ENCODE assay signal across 8 cellular contexts in the genomic region with DNA sequence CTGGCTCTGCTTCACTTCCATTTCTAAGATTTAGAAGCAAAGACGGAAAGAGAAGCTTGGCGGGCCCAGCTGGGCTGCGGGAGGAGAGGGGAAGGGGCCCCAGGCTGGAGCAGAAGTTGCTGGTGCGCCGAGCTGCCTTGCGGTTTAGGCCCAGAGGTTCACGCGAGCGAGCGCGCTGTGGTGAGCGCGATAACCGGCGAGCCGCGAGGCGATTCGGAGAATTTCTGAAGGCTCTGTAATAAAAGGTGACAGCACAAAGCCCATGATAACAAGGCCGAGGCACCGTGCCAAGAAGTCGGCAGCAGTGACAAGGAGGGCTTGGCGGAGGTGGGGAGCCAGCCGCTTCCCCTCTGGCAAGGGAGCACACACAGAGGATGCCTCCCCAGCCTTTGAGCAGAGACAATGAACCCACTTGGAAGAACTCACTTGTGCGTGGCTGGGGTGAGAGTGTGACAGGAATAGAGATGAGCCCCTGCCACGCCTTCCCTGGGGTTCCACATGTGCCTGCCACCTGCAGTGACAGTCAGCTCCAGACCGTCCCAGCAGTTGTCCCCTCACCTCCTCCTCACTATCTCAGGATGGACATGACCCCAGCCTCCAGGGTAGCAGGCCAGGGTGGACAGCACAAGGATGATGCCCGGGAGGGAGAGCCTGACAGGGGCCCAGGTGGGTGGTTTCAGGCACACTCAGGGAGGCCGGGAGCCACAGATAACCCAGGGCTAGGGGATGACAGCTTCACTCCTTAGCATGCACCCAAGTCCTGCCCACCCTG.
DNase-seq lines count a peak whose midpoint lies in the region; ATAC-seq and FAIRE-seq lines count a peak whose summit lies in the region.
"Had no signal": no experiment of that assay in that cellular context is flagged by ENCODE, and none has a peak within 500 bp of the region (broad histone marks: within the 10 kb centered on the region; RNA-seq: fewer than 3 reads in every experiment).

No MANE protein-coding gene starts in this region.

- no peak for FAIRE-seq in GM19239 (lab: Jason Lieb, UNC)

- peak; percentile 45 for ATAC-seq in left ventricle myocardium superior

- DNase-seq in NCI-H2171 treated with DMSO at 0.1 percent for 48 hours (lab: John Stamatoyannopoulos, UW) (peak; percentile 36), left ventricle myocardium superior (peak; percentile 55), GM19239 (ENCODE audit: insufficient read length, low spot score) (no peak), NCI-H128 (lab: John Stamatoyannopoulos, UW; ENCODE audit: unreplicated experiment) (no peak), NK-92 (lab: John Stamatoyannopoulos, UW; ENCODE audit: unreplicated experiment) (no peak)
- peak; percentile 23 to 34 for DNase-seq in activated CD4-positive, alpha-beta T cell treated with anti-CD3 and anti-CD28 coated beads, Interleukin-2, amount 50 U/mL, for 48 hours
- DNase-seq in stimulated activated naive CD4-positive, alpha-beta T cell (lab: John Stamatoyannopoulos, UW), result peak in 4 of 6 experiments; percentile 10 to 49 (median 22)
- DNase-seq: H9 had no signal

- intact Hi-C loops in left ventricle myocardium superior (cut with micrococcal nuclease), result no loop called here

Comparison
In these comparisons a context has a peak if more than half of its experiments do, and no peak if none do; other contexts are left out.
1. DNase-seq: peak in NCI-H2171 treated with DMSO at 0.1 percent for 48 hours (single experiment), activated CD4-positive, alpha-beta T cell treated with anti-CD3 and anti-CD28 coated beads, Interleukin-2, amount 50 U/mL, for 48 hours (2 of 2), left ventricle myocardium superior (single experiment) and stimulated activated naive CD4-positive, alpha-beta T cell (4 of 6); none in GM19239 (single experiment), NCI-H128 (single experiment) and NK-92 (single experiment).